8 cellular contexts compared by ENCODE assay signal in genomic region chr11:86302092-86302793, GRCh38. TPM values are rescaled to one million over a fixed set of nuclear protein-coding genes. Genes with fewer than 3 reads are reported as not detected.
DNase-seq lines count a peak whose midpoint lies in the region; ATAC-seq and TF ChIP-seq lines count a peak whose summit lies in the region.

TSS of gene HIKESHI (plus strand) at chr11:86302240. CDS start at chr11:86302449, 209 bp downstream.

- H3K27ac ChIP-seq in heart right ventricle: peak within 1 kb of the TSS; percentile 5 to 93 (median 88)
- peak within 1 kb of the TSS; percentile 84 to 93 (median 91) for H3K27ac ChIP-seq in upper lobe of left lung

- H3K4me1 ChIP-seq in heart right ventricle (peaks cover 0 to 27% (median 16%) of the 10 kb centered on the region in 9 donors), upper lobe of left lung (peaks cover 11 to 20% (median 15%) of the 10 kb centered on the region in 4 donors)

- H3K9me3 ChIP-seq in heart right ventricle (no peaks in the 10 kb centered on the region), upper lobe of left lung (no peaks in the 10 kb centered on the region)

- TF ChIP-seq CTCF in GM13976 (IDR thresholded peaks at IDR 0.05; ENCODE audit: borderline replicate concordance, control extremely low read depth, extremely low read depth, insufficient read depth, missing control alignments): no peak
- TF ChIP-seq CTCF in heart right ventricle (IDR thresholded peaks at IDR 0.05): no peak
- TF ChIP-seq CTCF in upper lobe of left lung (IDR thresholded peaks at IDR 0.05): no peak

- H3K27me3 ChIP-seq in heart right ventricle (no peaks in the 10 kb centered on the region), upper lobe of left lung (no peaks in the 10 kb centered on the region)

- H3K4me3 ChIP-seq in heart right ventricle (peak within 1 kb of the TSS; percentile 70 to 94 (median 79)), upper lobe of left lung (peak within 1 kb of the TSS; percentile 68 to 86 (median 74))

- peak; percentile 19 to 66 (median 48) for TF ChIP-seq POLR2A in upper lobe of left lung (IDR thresholded peaks at IDR 0.05)

- intact Hi-C loops in T-helper 1 cell treated with Interleukin-12 subunit alpha and Interleukin-12 subunit beta and Interleukin-4 antibody, amounts not matched to agents 30 ng/mL and 1 ng/mL, for 36 hours (cut with micrococcal nuclease): loop anchor here (1.0 to 5.0 kb wide), 12 partner anchors 9 to 735 kb away; partner anchors contain the start of genes CCDC83, CREBZF, ME3 and PICALM
- intact Hi-C loops in heart right ventricle (cut with DNase I) (loop anchor here in 1 of 10 donors (10.0 kb wide), 1 partner anchor 447 kb away; the partner anchor contains the start of gene CCDC83), posterior cingulate gyrus (cut with DNase I) (loop anchor here (2.0 to 10.0 kb wide), 2 partner anchors 57 to 637 kb away; partner anchors contain the start of genes CREBZF and EED)

- peaks cover 0 to 12% (median 0%) of the 10 kb centered on the region in 9 donors for H3K36me3 ChIP-seq in heart right ventricle
- no peaks in the 10 kb centered on the region for H3K36me3 ChIP-seq in upper lobe of left lung

- no peak for TF ChIP-seq EP300 in upper lobe of left lung (IDR thresholded peaks at IDR 0.05)

- peak; percentile 99 for ATAC-seq in HG02870 (IDR thresholded peaks at IDR 0.05; ENCODE audit: unreplicated experiment)
- peak; percentile 98 to 100 (median 100) for ATAC-seq in heart right ventricle
- ATAC-seq in upper lobe of left lung (ENCODE audit: low FRiP score in 2 of 2): peak; percentile 98 to 100

- 0 to 1% methylated on average over 30 of the region's 30 CpGs for WGBS in heart right ventricle, 2 donors
- WGBS in upper lobe of left lung, 2 donors: 0% methylated on average over 26 to 30 of the region's 30 CpGs

- in situ Hi-C loops in GM13976 (cut with MboI; ENCODE audit: low sequenced_read_pairs, unreplicated experiment): no loop called here

- DNase-seq in GM13976 (ENCODE audit: low spot score): peak; percentile 84
- DNase-seq in NCI-H146 treated with DMSO at 0.1 percent for 48 hours (lab: John Stamatoyannopoulos, UW; ENCODE audit: unreplicated experiment): peak; percentile 94
- peak; percentile 98 for DNase-seq in amniotic epithelial cell (ENCODE audit: low read depth)
- peak; percentile 100 for DNase-seq in heart right ventricle
- peak; percentile 100 for DNase-seq in posterior cingulate gyrus
- peak; percentile 81 to 100 for DNase-seq in upper lobe of left lung

RNA-seq across cellular contexts. Expression of gene HIKESHI, which starts in this region (rescaled TPM):
- total RNA-seq in T-helper 1 cell treated with Interleukin-12 subunit alpha and Interleukin-12 subunit beta and Interleukin-4 antibody, amounts not matched to agents 30 ng/mL and 1 ng/mL, for 36 hours: 36.5 and 43.9 TPM in 2 replicates
- total RNA-seq in heart right ventricle (10 to 100 TPM; 42.5 to 54.6 (median 47.1) TPM), upper lobe of left lung (10 to 100 TPM in 5 of 6 donors, 1 to 10 TPM in 1; 7.7 to 31.9 (median 24.2) TPM)
- 10 to 100 TPM; 44.0 to 78.7 TPM for polyA plus RNA-seq in heart right ventricle

Comparison
In these comparisons a context has a peak if more than half of its experiments do, and no peak if none do; other contexts are left out.
1. Peak in every context shown above with its lines: DNase-seq, ATAC-seq, H3K4me3 ChIP-seq and H3K27ac ChIP-seq.